Comparison of ENCODE assay signal across 16 cellular contexts in the genomic region with DNA sequence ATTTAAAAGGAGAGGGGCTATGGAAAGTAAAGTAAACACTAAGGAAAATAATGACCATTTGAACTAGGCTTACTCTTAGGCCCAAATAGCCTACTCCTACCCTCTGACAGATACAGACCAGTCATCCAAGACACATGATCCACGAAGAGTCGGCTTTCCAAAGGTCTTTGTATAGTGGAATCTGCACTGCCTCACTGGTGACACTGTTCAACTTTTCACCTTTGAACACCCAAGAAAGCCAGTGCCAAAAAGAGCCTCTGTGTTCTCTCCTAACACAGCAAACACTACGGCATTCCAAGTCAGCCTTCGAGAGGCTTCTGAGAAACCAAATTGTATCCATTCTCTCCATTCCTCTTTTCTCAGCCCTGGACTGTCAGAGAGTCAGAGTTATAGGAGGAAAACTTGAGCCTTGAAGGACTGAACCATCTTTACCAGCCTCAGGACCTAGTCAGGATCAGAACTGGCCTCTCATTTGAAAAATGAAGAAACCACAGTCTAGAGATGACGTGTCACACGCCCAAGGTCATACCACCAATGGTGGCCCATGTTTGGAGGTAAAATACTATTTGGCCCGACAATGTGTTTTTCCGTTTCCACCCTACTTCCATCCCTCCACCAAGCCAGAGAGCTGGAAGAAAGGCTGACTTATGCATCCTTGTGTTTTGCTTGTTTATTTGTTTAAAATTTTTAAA.
DNase-seq lines count a peak whose midpoint lies in the region; ATAC-seq, FAIRE-seq and TF ChIP-seq lines count a peak whose summit lies in the region.
"Had no signal": no experiment of that assay in that cellular context is flagged by ENCODE, and none has a peak within 500 bp of the region (broad histone marks: within the 10 kb centered on the region; RNA-seq: fewer than 3 reads in every experiment).

No MANE protein-coding gene starts in this region.

- TF ChIP-seq RAD21 in HepG2 (CRISPR knock-in tag; IDR thresholded peaks at IDR 0.05), result no peak

- no peaks in the 10 kb centered on the region for H3K27me3 Mint-ChIP-seq in astrocyte (ENCODE audit: low read depth, unreplicated experiment)
- H3K27me3 Mint-ChIP-seq in neural progenitor cell (ENCODE audit: insufficient read depth, low read depth), result no peaks in the 10 kb centered on the region

- H3K36me3 ChIP-seq in astrocyte (ENCODE audit: insufficient read depth, low read length) (no peaks in the 10 kb centered on the region), HepG2 (replicated peaks in 1 of 2; ENCODE audit: control insufficient read depth in 1 of 2, insufficient read depth in 2 of 2, low read length in 2 of 2) (no peaks in the 10 kb centered on the region), neural progenitor cell (no peaks in the 10 kb centered on the region), smooth muscle cell (ENCODE audit: low read depth) (no peaks in the 10 kb centered on the region), brain microvascular endothelial cell (replicated peaks) (no peaks in the 10 kb centered on the region)
- H3K36me3 ChIP-seq: BLaER1 treated with 17β-estradiol and CSF1 and Interleukin-3, amounts not matched to agents 10 nM and 100 nM had no signal

- no TSS peak for BruUV-seq in HepG2 (replicated peaks; lab: Mats Ljungman, UMichigan)

- H3K27ac ChIP-seq in astrocyte (ENCODE audit: low read depth, low read length) (no peak overlapping the region), HepG2 (ENCODE audit: extremely low read length, insufficient read depth, low read length) (no peak overlapping the region), neural progenitor cell (no peak overlapping the region), smooth muscle cell (ENCODE audit: low read depth) (peak overlapping the region; percentile 15), brain microvascular endothelial cell (no peak overlapping the region)
- H3K27ac ChIP-seq: BLaER1 treated with 17β-estradiol and CSF1 and Interleukin-3, amounts not matched to agents 10 nM and 100 nM; HL-60 had no signal

- no peaks in the 10 kb centered on the region for H3F3A ChIP-seq in neural progenitor cell (ENCODE audit: low read depth)
- H3F3A ChIP-seq in smooth muscle cell (ENCODE audit: low read depth), result no peaks in the 10 kb centered on the region

- H3K4me3 ChIP-seq in astrocyte (ENCODE audit: insufficient read depth, low read depth, low read length), result no peak overlapping the region
- no peak overlapping the region for H3K4me3 ChIP-seq in HepG2 (replicated peaks in 1 of 3; ENCODE audit: insufficient read depth in 1 of 3, low read depth in 2 of 3, low read length in 3 of 3)
- H3K4me3 ChIP-seq in neural progenitor cell, result no peak overlapping the region
- H3K4me3 ChIP-seq in smooth muscle cell, result no peak overlapping the region
- no peak overlapping the region for H3K4me3 ChIP-seq in brain microvascular endothelial cell (ENCODE audit: low read depth, low read length)
- H3K4me3 ChIP-seq: BLaER1 treated with 17β-estradiol and CSF1 and Interleukin-3, amounts not matched to agents 10 nM and 100 nM had no signal

- TF ChIP-seq CTCF in astrocyte (IDR thresholded peaks at IDR 0.05; ENCODE audit: insufficient read depth, low read depth, low read length) (no peak), HepG2 (CRISPR knock-in tag; IDR thresholded peaks at IDR 0.05) (no peak), neural progenitor cell (IDR thresholded peaks at IDR 0.05) (no peak), smooth muscle cell (IDR thresholded peaks at IDR 0.05; ENCODE audit: borderline replicate concordance, insufficient read depth, poor library complexity, severe bottlenecking) (no peak), brain microvascular endothelial cell (IDR thresholded peaks at IDR 0.05; ENCODE audit: low read depth, low read length, missing control alignments) (no peak)

- H3K79me2 ChIP-seq in astrocyte (ENCODE audit: insufficient read depth, low read length) (no peaks in the 10 kb centered on the region), HepG2 (ENCODE audit: insufficient read depth, low read length) (no peaks in the 10 kb centered on the region), neural progenitor cell (ENCODE audit: low read depth) (no peaks in the 10 kb centered on the region), smooth muscle cell (ENCODE audit: low read depth) (no peaks in the 10 kb centered on the region)

- no peak for TF ChIP-seq POLR2A in HepG2 (IDR thresholded peaks at IDR 0.05; ENCODE audit: insufficient read depth in 1 of 2, low read depth in 2 of 2, low read length in 2 of 2)

- H3K27ac Mint-ChIP-seq in astrocyte (ENCODE audit: unreplicated experiment), result no peak overlapping the region
- H3K27ac Mint-ChIP-seq in neural progenitor cell, result no peak overlapping the region
- H3K27ac Mint-ChIP-seq: CD4-positive, CD25-positive, alpha-beta regulatory T cell had no signal

- H3K4me1 ChIP-seq in astrocyte (ENCODE audit: insufficient read depth, low read length) (no peaks in the 10 kb centered on the region), HepG2 (ENCODE audit: insufficient read depth, low read length) (no peaks in the 10 kb centered on the region), neural progenitor cell (no peaks in the 10 kb centered on the region), smooth muscle cell (ENCODE audit: low read depth) (no peaks in the 10 kb centered on the region)
- H3K4me1 ChIP-seq: BLaER1 treated with 17β-estradiol and CSF1 and Interleukin-3, amounts not matched to agents 10 nM and 100 nM had no signal

- FAIRE-seq in astrocyte (lab: Jason Lieb, UNC), result no peak
- FAIRE-seq in HepG2 (lab: Jason Lieb, UNC), result no peak
- FAIRE-seq: GM18507, H54 had no signal

- H3K27me3 ChIP-seq in astrocyte (ENCODE audit: insufficient read depth, low read length) (no peaks in the 10 kb centered on the region), HepG2 (ENCODE audit: control insufficient read depth in 1 of 2, insufficient read depth in 2 of 2, low read length in 2 of 2) (no peaks in the 10 kb centered on the region), neural progenitor cell (no peaks in the 10 kb centered on the region), smooth muscle cell (ENCODE audit: low read depth) (no peaks in the 10 kb centered on the region), brain microvascular endothelial cell (replicated peaks) (no peaks in the 10 kb centered on the region)
- H3K27me3 ChIP-seq: BLaER1 treated with 17β-estradiol and CSF1 and Interleukin-3, amounts not matched to agents 10 nM and 100 nM had no signal

- no peaks in the 10 kb centered on the region for H3K4me1 Mint-ChIP-seq in astrocyte (ENCODE audit: low read depth, unreplicated experiment)
- no peaks in the 10 kb centered on the region for H3K4me1 Mint-ChIP-seq in neural progenitor cell
- H3K4me1 Mint-ChIP-seq: CD4-positive, CD25-positive, alpha-beta regulatory T cell had no signal

- CTCF ChIA-PET in HepG2 (lab: Yijun Ruan, JAX; ENCODE audit: low intra/inter-chr PET ratio, low total read pairs), result no interaction called here

- in situ Hi-C loops in HepG2 (cut with HindIII; ENCODE audit: extremely low pct_ligation_motif_present, low pct_unique_long_range_greater_than_20kb) (no loop called here), brain microvascular endothelial cell (cut with HindIII; ENCODE audit: low pct_ligation_motif_present, low sequenced_read_pairs) (no loop called here)

- H4K20me1 ChIP-seq in astrocyte (ENCODE audit: insufficient read depth, low read length) (no peaks in the 10 kb centered on the region), HepG2 (ENCODE audit: insufficient read depth, low read length) (no peaks in the 10 kb centered on the region), neural progenitor cell (ENCODE audit: low read depth) (no peaks in the 10 kb centered on the region), smooth muscle cell (ENCODE audit: low read depth) (no peaks in the 10 kb centered on the region)
- H4K20me1 ChIP-seq: BLaER1 treated with 17β-estradiol and CSF1 and Interleukin-3, amounts not matched to agents 10 nM and 100 nM had no signal

- no peak for DNase-seq in astrocyte (ENCODE audit: low read depth)
- DNase-seq in HepG2 (ENCODE audit: low spot score), result no peak
- DNase-seq in neural progenitor cell (ENCODE audit: low spot score), result no peak
- no peak for DNase-seq in smooth muscle cell (lab: John Stamatoyannopoulos, UW; ENCODE audit: unreplicated experiment)
- no peak for DNase-seq in brain microvascular endothelial cell
- DNase-seq in NCI-H774 (lab: John Stamatoyannopoulos, UW), result no peak
- DNase-seq in GOT3 (lab: John Stamatoyannopoulos, UW), result no peak
- DNase-seq: ACHN; CD4-positive, CD25-positive, alpha-beta regulatory T cell; DMS 273 treated with DMSO at 0.1 percent for 48 hours; IMR-90 had no signal

- H3K9ac ChIP-seq in astrocyte (ENCODE audit: low read length), result no peak overlapping the region
- no peak overlapping the region for H3K9ac ChIP-seq in HepG2 (ENCODE audit: insufficient read depth, low read depth, low read length)
- H3K9ac ChIP-seq in neural progenitor cell, result no peak overlapping the region
- no peak overlapping the region for H3K9ac ChIP-seq in smooth muscle cell (ENCODE audit: low read depth)
- H3K9ac ChIP-seq: BLaER1 treated with 17β-estradiol and CSF1 and Interleukin-3, amounts not matched to agents 10 nM and 100 nM had no signal

- ATAC-seq in HepG2, result no peak
- ATAC-seq: HCT116 had no signal

- WGBS in HepG2 (ENCODE audit: low lambda C conversion rate), result 14% methylated on average over 8 of the region's 8 CpGs
- WGBS in smooth muscle cell (ENCODE audit: low lambda C conversion rate), result 67% methylated on average over 8 of the region's 8 CpGs

- H3K4me2 ChIP-seq in astrocyte (ENCODE audit: low read length) (no peak overlapping the region), HepG2 (ENCODE audit: low read depth, low read length) (no peak overlapping the region), neural progenitor cell (no peak overlapping the region), smooth muscle cell (no peak overlapping the region)
- H3K4me2 ChIP-seq: BLaER1 treated with 17β-estradiol and CSF1 and Interleukin-3, amounts not matched to agents 10 nM and 100 nM had no signal

- H2AFZ ChIP-seq in astrocyte (ENCODE audit: low read depth, low read length) (peak overlapping the region; percentile 34), HepG2 (ENCODE audit: low read length) (no peak overlapping the region), neural progenitor cell (replicated peaks) (peak overlapping the region; percentile 6), smooth muscle cell (ENCODE audit: low read depth) (peak overlapping the region; percentile 77)

- POLR2A ChIA-PET in HepG2 (lab: Yijun Ruan, JAX), result no interaction called here

- H3K9me3 ChIP-seq in astrocyte (ENCODE audit: insufficient read depth, low read depth, low read length) (no peaks in the 10 kb centered on the region), HepG2 (ENCODE audit: low read length) (no peaks in the 10 kb centered on the region), neural progenitor cell (ENCODE audit: low read depth) (no peaks in the 10 kb centered on the region), smooth muscle cell (replicated peaks; ENCODE audit: low read depth) (no peaks in the 10 kb centered on the region)

- intact Hi-C loops in HepG2 (cut with micrococcal nuclease; ENCODE audit: unreplicated experiment), result no loop called here

- no peak overlapping the region for H3K4me3 Mint-ChIP-seq in astrocyte (ENCODE audit: unreplicated experiment)
- H3K4me3 Mint-ChIP-seq in neural progenitor cell, result no peak overlapping the region
- H3K4me3 Mint-ChIP-seq: CD4-positive, CD25-positive, alpha-beta regulatory T cell had no signal

- H3K9me3 Mint-ChIP-seq in astrocyte (ENCODE audit: unreplicated experiment) (peaks cover 1% of the 10 kb centered on the region), neural progenitor cell (peaks cover 7% of the 10 kb centered on the region)

- H3K36me3 Mint-ChIP-seq in astrocyte (ENCODE audit: low read depth, unreplicated experiment) (no peaks in the 10 kb centered on the region), neural progenitor cell (no peaks in the 10 kb centered on the region)
- H3K36me3 Mint-ChIP-seq: CD4-positive, CD25-positive, alpha-beta regulatory T cell had no signal

- TF ChIP-seq EP300 in HepG2 (IDR thresholded peaks at IDR 0.05; ENCODE audit: low read depth in 2 of 2, low read length in 2 of 2), result no peak
- no peak for TF ChIP-seq EP300 in HepG2 (CRISPR knock-in tag; IDR thresholded peaks at IDR 0.05; ENCODE audit: borderline replicate concordance)
